8 cellular contexts compared by ENCODE assay signal in genomic region chr16:88383401-88384221, GRCh38. TPM values are rescaled to one million over a fixed set of nuclear protein-coding genes. Genes with fewer than 3 reads are reported as not detected.
DNase-seq lines count a peak whose midpoint lies in the region; ATAC-seq and TF ChIP-seq lines count a peak whose summit lies in the region.

No MANE protein-coding gene starts in this region.

- no peaks in the 10 kb centered on the region for H3K79me1 ChIP-seq in mesendoderm (ENCODE audit: low read length)

- H3K56ac ChIP-seq in mesendoderm (ENCODE audit: low read length), result peak overlapping the region; percentile 49

- no peak overlapping the region for H2BK120ac ChIP-seq in mesendoderm (ENCODE audit: low read depth, low read length)

- H3K9ac ChIP-seq in mesendoderm (ENCODE audit: low read length), result no peak overlapping the region

- H3K27ac Mint-ChIP-seq in HFFc6, result peak overlapping the region; percentile 83

- H3K36me3 ChIP-seq in A673 (ENCODE audit: insufficient read depth, low read length, poor library complexity, severe bottlenecking) (no peaks in the 10 kb centered on the region), mesendoderm (ENCODE audit: control insufficient read depth, insufficient read depth, low read length) (no peaks in the 10 kb centered on the region), aorta (ENCODE audit: control insufficient read depth in 1 of 2, insufficient read depth in 2 of 2, low read length in 1 of 2) (no peaks in the 10 kb centered on the region)

- no peak overlapping the region for H2AK5ac ChIP-seq in mesendoderm (ENCODE audit: low read length)

- DNase-seq in A673 (ENCODE audit: low spot score) (no peak), HFFc6 (peak; percentile 33), dedifferentiated amniotic fluid mesenchymal stem cell (ENCODE audit: extremely low spot score) (peak; percentile 39), mesendoderm (no peak), aorta (peak; percentile 62 to 85), NCI-H524 (lab: John Stamatoyannopoulos, UW) (no peak), G401 (ENCODE audit: low spot score) (no peak)

- no peak overlapping the region for H3K4me2 ChIP-seq in mesendoderm (ENCODE audit: low read length)

- TF ChIP-seq CTCF in A673 (conservative IDR thresholded peaks at IDR 0.05; ENCODE audit: low read depth, low read length), result peak; percentile 29; the same call in 1 of the 2 replicates
- peak; percentile 83 for TF ChIP-seq CTCF in HFFc6 (IDR thresholded peaks at IDR 0.05)

- no peak overlapping the region for H2BK5ac ChIP-seq in mesendoderm (ENCODE audit: low read length)

- no peak overlapping the region for H2BK15ac ChIP-seq in mesendoderm (replicated peaks; ENCODE audit: low read depth)

- no peaks in the 10 kb centered on the region for H3K79me2 ChIP-seq in mesendoderm (ENCODE audit: control insufficient read depth, insufficient read depth, low read length)

- BruUV-seq in A673 (replicated peaks; lab: Mats Ljungman, UMichigan), result no TSS peak

- ATAC-seq in aorta (ENCODE audit: low FRiP score), result no peak
- ATAC-seq in HG02571 (IDR thresholded peaks at IDR 0.05; ENCODE audit: unreplicated experiment), result no peak

- no peak overlapping the region for H3K23ac ChIP-seq in mesendoderm (ENCODE audit: low read length)

- peaks cover 28% of the 10 kb centered on the region for H3K4me1 Mint-ChIP-seq in HFFc6 (ENCODE audit: low read depth)

- H3K27me3 ChIP-seq in A673 (replicated peaks; ENCODE audit: insufficient read depth, low read depth, low read length, poor library complexity), result peaks cover 69% of the 10 kb centered on the region
- H3K27me3 ChIP-seq in mesendoderm (ENCODE audit: insufficient read depth, low read length, poor library complexity), result peaks cover 20% of the 10 kb centered on the region
- H3K27me3 ChIP-seq in aorta (ENCODE audit: control insufficient read depth in 1 of 2, insufficient read depth in 2 of 2, low read length in 1 of 2), result no peaks in the 10 kb centered on the region

- H3K9me3 ChIP-seq in A673 (ENCODE audit: low read depth, low read length, poor library complexity, severe bottlenecking) (no peaks in the 10 kb centered on the region), aorta (ENCODE audit: control insufficient read depth, low read length) (no peaks in the 10 kb centered on the region)

- CTCF ChIA-PET in A673 (lab: Charles Lee), result no interaction called here

- intact Hi-C loops in A673 (cut with micrococcal nuclease; ENCODE audit: unreplicated experiment), result no loop called here
- intact Hi-C loops in aorta (cut with DNase I), result loop anchor here in 1 of 2 donors (10.0 kb wide), 1 partner anchor 139 kb away; no protein-coding TSS in a partner anchor

- H3K4me3 ChIP-seq in A673 (ENCODE audit: low read depth, low read length, poor library complexity, severe bottlenecking) (no peak overlapping the region), mesendoderm (ENCODE audit: low read length) (no peak overlapping the region), aorta (ENCODE audit: low read length in 2 of 2) (peak overlapping the region; percentile 23 to 24)

- H3K36me3 Mint-ChIP-seq in HFFc6 (ENCODE audit: low read depth), result peaks cover 7% of the 10 kb centered on the region; the same call in 1 of the 2 replicates

- no peaks in the 10 kb centered on the region for H3K9me3 Mint-ChIP-seq in HFFc6

- in situ Hi-C loops in G401 (cut with HindIII; ENCODE audit: low sequenced_read_pairs), result no loop called here

- H3K18ac ChIP-seq in mesendoderm (ENCODE audit: low read length), result no peak overlapping the region

- no peak overlapping the region for H4K5ac ChIP-seq in mesendoderm (ENCODE audit: low read length)

- POLR2A ChIA-PET in A673 (lab: Charles Lee; ENCODE audit: low non-redundant PET), result no interaction called here

- H3K27ac ChIP-seq in A673 (ENCODE audit: low read depth, low read length, poor library complexity, severe bottlenecking) (no peak overlapping the region), mesendoderm (ENCODE audit: low read depth, low read length) (no peak overlapping the region), aorta (ENCODE audit: low read depth in 1 of 2, low read length in 2 of 2) (no peak overlapping the region)

- H3K4me1 ChIP-seq in A673 (ENCODE audit: insufficient read depth, low read length, poor library complexity, severe bottlenecking) (no peaks in the 10 kb centered on the region), mesendoderm (ENCODE audit: control insufficient read depth, low read depth, low read length) (no peaks in the 10 kb centered on the region), aorta (ENCODE audit: control insufficient read depth in 1 of 2, insufficient read depth in 2 of 2, low read length in 2 of 2) (no peaks in the 10 kb centered on the region)

- H4K8ac ChIP-seq in mesendoderm (ENCODE audit: low read depth, low read length), result no peak overlapping the region

- peak overlapping the region; percentile 86 for H3K4me3 Mint-ChIP-seq in HFFc6

- no peak overlapping the region for H3K4ac ChIP-seq in mesendoderm (ENCODE audit: low read depth, low read length)

- WGBS in mesendoderm (ENCODE audit: extremely low coverage, insufficient coverage, low lambda C conversion rate), result no CpG with 5 or more reads among the region's 94 CpGs
- WGBS in aorta, 2 donors, result 0 to 1% methylated on average over 47 to 94 of the region's 94 CpGs

- no peaks in the 10 kb centered on the region; the same call in none of the 2 replicates for H3K27me3 Mint-ChIP-seq in HFFc6 (ENCODE audit: insufficient read depth)

RNA-seq across cellular contexts. Expression of gene ZNF469, which starts 0.9 kb away (rescaled TPM):
- total RNA-seq in A673 (2021) (0.09 and 0.11 TPM in 2 replicates), aorta (1 to 10 TPM; 1.9 to 5.2 TPM)
- 10 to 100 TPM in 3 of 6 experiments, 1 to 10 TPM in 3; 9.4 to 17.5 (median 10.1) TPM for total RNA-seq in HFFc6 (2021; fragmentation: NEBNext Ultra II Directional; extraction: Animal tissue kit (Norgen Biotek cat#: 25700))
- polyA plus RNA-seq in mesendoderm (2013, experiment 1 of 2), result 0.67 TPM
- polyA plus RNA-seq in mesendoderm (2013, experiment 2 of 2), result 0.63 TPM
- under 1 TPM; 0.38 to 0.54 TPM for polyA plus RNA-seq in aorta
- 0.18 and 0.34 TPM in 2 replicates for total RNA-seq in G401 (2014; rRNA removed; shearing (Covaris generic))

Comparison
In these comparisons a context has a peak if more than half of its experiments do, and no peak if none do; other contexts are left out.
1. DNase-seq: peak in HFFc6 (single experiment), dedifferentiated amniotic fluid mesenchymal stem cell (single experiment) and aorta (2 of 2); none in A673 (single experiment), mesendoderm (single experiment), NCI-H524 (0 of 2) and G401 (single experiment).
2. H3K4me3 ChIP-seq: peak in aorta (2 of 2); none in A673 (single experiment) and mesendoderm (single experiment).